ENCODE assay signal across 8 cellular contexts in genomic region chr17:62064791-62065563, GRCh38. TPM values are rescaled to one million over a fixed set of nuclear protein-coding genes. Genes with fewer than 3 reads are reported as not detected.
A peak's percentile ranks its signal among the peaks of the same experiment; 100 is the strongest.
DNase-seq lines count a peak whose midpoint lies in the region; ATAC-seq, FAIRE-seq and TF ChIP-seq lines count a peak whose summit lies in the region.

Gene MED13, minus strand, starts transcription at chr17:62065278. Its CDS starts 73 bp downstream, at chr17:62065205.

- 1% methylated on average over 40 of the region's 79 CpGs; no CpG with 5 or more reads in 1 of the 2 experiments for WGBS in H1 (ENCODE audit: extremely low coverage in 1 of 2, insufficient coverage in 1 of 2, insufficient read length in 1 of 2, insufficient replicate concordance in 2 of 2, low coverage in 1 of 2, low lambda C conversion rate in 2 of 2, missing lambda C conversion rate in 1 of 2), 2 experiments
- WGBS in mesendoderm (ENCODE audit: extremely low coverage, insufficient coverage, low lambda C conversion rate) = no CpG with 5 or more reads among the region's 79 CpGs

- FAIRE-seq in H54 (lab: Jason Lieb, UNC) = no peak
- FAIRE-seq in H1 (lab: Jason Lieb, UNC) = no peak

- no peak for TF ChIP-seq RAD21 in H1 (IDR thresholded peaks at IDR 0.05 in 1 of 2, conservative IDR thresholded peaks at IDR 0.05 in 1 of 2; ENCODE audit: low read depth in 2 of 2, low read length in 2 of 2)

- no peaks in the 10 kb centered on the region; the same call in 1 of the 2 replicates for H3K23me2 ChIP-seq in H1 (ENCODE audit: low read depth, low read length)

- H2AFZ ChIP-seq in DND-41 (ENCODE audit: low read depth, low read length) (peak within 1 kb of the TSS; percentile 100), H1 (ENCODE audit: low read length) (peak within 1 kb of the TSS; percentile 97)

- H3K27me3 ChIP-seq in DND-41 (ENCODE audit: insufficient read depth, low read length, poor library complexity) (no peaks in the 10 kb centered on the region), H1 (replicated peaks in 1 of 4; ENCODE audit: control insufficient read depth in 3 of 4, extremely low read depth in 1 of 4, insufficient read depth in 3 of 4, low read length in 3 of 4) (no peaks in the 10 kb centered on the region; a peak in 1 of 7 replicates), mesendoderm (ENCODE audit: insufficient read depth, low read length, poor library complexity) (no peaks in the 10 kb centered on the region)

- H3K9me3 Mint-ChIP-seq in activated CD8-positive, alpha-beta memory T cell treated with anti-CD3 and anti-CD28 coated beads, Interleukin-2, amount 10 ng/mL, durations not matched to agents 7 days and 5 days (ENCODE audit: low read depth) = no peaks in the 10 kb centered on the region

- no peaks in the 10 kb centered on the region for H3K9me3 ChIP-seq in DND-41 (ENCODE audit: insufficient read depth, low read length, severe bottlenecking)
- H3K9me3 ChIP-seq in H1 (ENCODE audit: insufficient read depth in 2 of 2, low read depth in 1 of 2, low read length in 1 of 2) = no peaks in the 10 kb centered on the region

- H2BK5ac ChIP-seq in H1 (ENCODE audit: low read depth, low read length) = peak within 1 kb of the TSS; percentile 98
- H2BK5ac ChIP-seq in mesendoderm (ENCODE audit: low read length) = peak within 1 kb of the TSS; percentile 93

- peak within 1 kb of the TSS; percentile 96 for H3K9ac ChIP-seq in DND-41 (ENCODE audit: low read depth, low read length)
- H3K9ac ChIP-seq in H1 (replicated peaks in 1 of 4; ENCODE audit: extremely low read depth in 1 of 4, low read depth in 3 of 4, low read length in 3 of 4) = peak within 1 kb of the TSS; percentile 96 to 100 (median 98)
- H3K9ac ChIP-seq in mesendoderm (ENCODE audit: low read length) = peak within 1 kb of the TSS; percentile 99

- H4K91ac ChIP-seq in H1 (replicated peaks; ENCODE audit: insufficient read length, low read length) = peak within 1 kb of the TSS; percentile 84

- H4K5ac ChIP-seq in H1 (ENCODE audit: insufficient read length, low read depth, low read length) = peak within 1 kb of the TSS; percentile 92
- H4K5ac ChIP-seq in mesendoderm (ENCODE audit: low read length) = no peak within 1 kb of the TSS

- no peak within 1 kb of the TSS for H2BK20ac ChIP-seq in H1 (ENCODE audit: low read length)

- H3K56ac ChIP-seq in H1 (replicated peaks; ENCODE audit: insufficient read length, low read depth, low read length) (peak within 1 kb of the TSS; percentile 99), mesendoderm (ENCODE audit: low read length) (peak within 1 kb of the TSS; percentile 99)

- peak within 1 kb of the TSS; percentile 77 for H3K14ac ChIP-seq in H1 (ENCODE audit: insufficient read length)

- TF ChIP-seq EP300 in H1 (IDR thresholded peaks at IDR 0.05; ENCODE audit: borderline replicate concordance in 1 of 2, low read depth in 2 of 2, low read length in 2 of 2) = no peak

- peaks cover 29% of the 10 kb centered on the region for H3K36me3 ChIP-seq in DND-41 (ENCODE audit: insufficient read depth, low read length)
- peaks cover 0 to 33% (median 0%) of the 10 kb centered on the region in 4 experiments; a peak in 2 of 8 replicates for H3K36me3 ChIP-seq in H1 (ENCODE audit: control insufficient read depth in 2 of 4, insufficient read depth in 4 of 4, low read length in 3 of 4)
- H3K36me3 ChIP-seq in mesendoderm (ENCODE audit: control insufficient read depth, insufficient read depth, low read length) = no peaks in the 10 kb centered on the region

- H3K4me2 ChIP-seq in DND-41 (ENCODE audit: insufficient read depth, low read length) = peak within 1 kb of the TSS; percentile 86
- H3K4me2 ChIP-seq in H1 (ENCODE audit: insufficient read depth in 1 of 2, low read depth in 2 of 2, low read length in 2 of 2) = peak within 1 kb of the TSS; percentile 79 to 94
- peak within 1 kb of the TSS; percentile 53 for H3K4me2 ChIP-seq in mesendoderm (ENCODE audit: low read length)

- H3K23ac ChIP-seq in H1 (ENCODE audit: insufficient read length) (no peak within 1 kb of the TSS), mesendoderm (ENCODE audit: low read length) (peak within 1 kb of the TSS; percentile 54)

- peak within 1 kb of the TSS; percentile 80 to 98 for H3K4me3 ChIP-seq in DND-41 (ENCODE audit: low read depth in 1 of 2, low read length in 2 of 2)
- peak within 1 kb of the TSS; percentile 75 to 99 (median 98) for H3K4me3 ChIP-seq in H1 (ENCODE audit: extremely low read depth in 1 of 4, insufficient read depth in 2 of 4, low read depth in 3 of 4, low read length in 4 of 4)
- H3K4me3 ChIP-seq in mesendoderm (ENCODE audit: low read length) = peak within 1 kb of the TSS; percentile 98

- CTCF ChIA-PET in activated CD8-positive, alpha-beta memory T cell treated with anti-CD3 and anti-CD28 coated beads, Interleukin-2, amount 10 ng/mL, durations not matched to agents 7 days and 5 days (lab: Charles Lee) = interaction anchor here (0.6 to 1.5 kb wide), 16 partner anchors 9 to 430 kb away, joined by 3 to 19 read pairs (median 4); partner anchors contain the start of gene BRIP1
- CTCF ChIA-PET in H1 (lab: Charles Lee; ENCODE audit: partially characterized antibody) = interaction anchor here (1.1 to 1.4 kb wide), 2 partner anchors 9 to 10 kb away, joined by 4 read pairs; no protein-coding TSS in a partner anchor

- H3K4ac ChIP-seq in H1 (replicated peaks; ENCODE audit: insufficient read length, low read depth, low read length) (peak within 1 kb of the TSS; percentile 53), mesendoderm (ENCODE audit: low read depth, low read length) (peak within 1 kb of the TSS; percentile 89)

- no peak within 1 kb of the TSS for H2BK15ac ChIP-seq in H1 (ENCODE audit: low read length)
- H2BK15ac ChIP-seq in mesendoderm (replicated peaks; ENCODE audit: low read depth) = no peak within 1 kb of the TSS

- peak within 1 kb of the TSS; percentile 98 for H4K8ac ChIP-seq in H1 (ENCODE audit: extremely low read depth, insufficient read depth, low read length)
- no peak within 1 kb of the TSS for H4K8ac ChIP-seq in mesendoderm (ENCODE audit: low read depth, low read length)

- H3K27me3 Mint-ChIP-seq in activated CD8-positive, alpha-beta memory T cell treated with anti-CD3 and anti-CD28 coated beads, Interleukin-2, amount 10 ng/mL, durations not matched to agents 7 days and 5 days = no peaks in the 10 kb centered on the region

- H2BK120ac ChIP-seq in H1 (replicated peaks; ENCODE audit: low read depth, low read length) (no peak within 1 kb of the TSS), mesendoderm (ENCODE audit: low read depth, low read length) (peak within 1 kb of the TSS; percentile 5)

- TF ChIP-seq CTCF in DND-41 (IDR thresholded peaks at IDR 0.05; ENCODE audit: borderline replicate concordance, extremely low read depth, low read length, poor library complexity, severe bottlenecking) (no peak), H1 (IDR thresholded peaks at IDR 0.05; ENCODE audit: control extremely low read depth in 1 of 3, insufficient read depth in 1 of 3, low read depth in 1 of 3, low read length in 3 of 3) (no peak)

- ATAC-seq in DND-41 (ENCODE audit: insufficient read depth, low read depth) = peak; percentile 17
- peak; percentile 37 for ATAC-seq in activated CD8-positive, alpha-beta memory T cell treated with anti-CD3 and anti-CD28 coated beads, Interleukin-2, amount 10 ng/mL, durations not matched to agents 7 days and 5 days

- peaks cover 56% of the 10 kb centered on the region for H3K79me2 ChIP-seq in DND-41 (ENCODE audit: insufficient read depth, low read length)
- H3K79me2 ChIP-seq in H1 (ENCODE audit: control insufficient read depth in 1 of 2, insufficient read depth in 2 of 2, low read length in 2 of 2) = peaks cover 20 to 55% of the 10 kb centered on the region in 2 experiments
- peaks cover 41% of the 10 kb centered on the region for H3K79me2 ChIP-seq in mesendoderm (ENCODE audit: control insufficient read depth, insufficient read depth, low read length)

- peaks cover 28% of the 10 kb centered on the region for H3K4me1 Mint-ChIP-seq in activated CD8-positive, alpha-beta memory T cell treated with anti-CD3 and anti-CD28 coated beads, Interleukin-2, amount 10 ng/mL, durations not matched to agents 7 days and 5 days

- H3K27ac Mint-ChIP-seq in activated CD8-positive, alpha-beta memory T cell treated with anti-CD3 and anti-CD28 coated beads, Interleukin-2, amount 10 ng/mL, durations not matched to agents 7 days and 5 days = peak within 1 kb of the TSS; percentile 98

- DNase-seq in DND-41 (peak; percentile 62), H54 (ENCODE audit: insufficient read length, low spot score) (peak; percentile 59), NCI-H69 (lab: John Stamatoyannopoulos, UW) (peak; percentile 74), H1 (ENCODE audit: low read depth in 1 of 2, low spot score in 2 of 2) (peak in 1 of 2 experiments; percentile 65), mesendoderm (peak; percentile 59), cortex of kidney (lab: John Stamatoyannopoulos, UW) (no peak)
- DNase-seq in activated CD8-positive, alpha-beta memory T cell treated with anti-CD3 and anti-CD28 coated beads, Interleukin-2, amount 10 ng/mL, durations not matched to agents 7 days and 5 days = peak; percentile 72
- DNase-seq in stimulated activated CD8-positive, alpha-beta memory T cell treated with anti-CD3 and anti-CD28 coated beads, Interleukin-15, amount 100 ng/mL, for 1 hour (ENCODE audit: low read depth) = peak; percentile 39

- H2AK5ac ChIP-seq in H1 (ENCODE audit: low read depth, low read length) (no peak within 1 kb of the TSS), mesendoderm (ENCODE audit: low read length) (no peak within 1 kb of the TSS)

- H3K4me3 Mint-ChIP-seq in activated CD8-positive, alpha-beta memory T cell treated with anti-CD3 and anti-CD28 coated beads, Interleukin-2, amount 10 ng/mL, durations not matched to agents 7 days and 5 days = peak within 1 kb of the TSS; percentile 96

- H3K4me1 ChIP-seq in DND-41 (ENCODE audit: insufficient read depth, low read length) (peaks cover 47% of the 10 kb centered on the region), H1 (replicated peaks in 1 of 4; ENCODE audit: control insufficient read depth in 3 of 4, insufficient read depth in 4 of 4, low read length in 3 of 4) (peaks cover 0 to 4% (median 3%) of the 10 kb centered on the region in 4 experiments; a peak in 5 of 7 replicates), mesendoderm (ENCODE audit: control insufficient read depth, low read depth, low read length) (peaks cover 1% of the 10 kb centered on the region)

- POLR2A ChIA-PET in H1 (lab: Charles Lee; ENCODE audit: partially characterized antibody) = interaction anchor here (0.6 to 1.8 kb wide), 9 partner anchors 9 to 202 kb away, joined by 3 to 7 read pairs (median 4); partner anchors contain the start of gene BRIP1

- H4K20me1 ChIP-seq in DND-41 (ENCODE audit: insufficient read depth, low read length) (peaks cover 36% of the 10 kb centered on the region; the same call in 1 of the 2 replicates), H1 (replicated peaks in 1 of 2; ENCODE audit: control insufficient read depth in 1 of 2, insufficient read depth in 2 of 2, low read length in 2 of 2) (peaks cover 9 to 17% of the 10 kb centered on the region in 2 experiments)

- H3K79me1 ChIP-seq in H1 (ENCODE audit: low read depth, low read length) (no peaks in the 10 kb centered on the region), mesendoderm (ENCODE audit: low read length) (no peaks in the 10 kb centered on the region)

- H3K18ac ChIP-seq in H1 (ENCODE audit: extremely low read depth, low read length) (peak within 1 kb of the TSS; percentile 98), mesendoderm (ENCODE audit: low read length) (peak within 1 kb of the TSS; percentile 97)

- H2BK12ac ChIP-seq in H1 (ENCODE audit: low read depth, low read length) = no peak within 1 kb of the TSS; the same call in 1 of the 2 replicates

- H3K27ac ChIP-seq in DND-41 (ENCODE audit: low read length) (peak within 1 kb of the TSS; percentile 98), H1 (ENCODE audit: low read depth, low read length) (peak within 1 kb of the TSS; percentile 98), mesendoderm (ENCODE audit: low read depth, low read length) (peak within 1 kb of the TSS; percentile 98)

- H3K36me3 Mint-ChIP-seq in activated CD8-positive, alpha-beta memory T cell treated with anti-CD3 and anti-CD28 coated beads, Interleukin-2, amount 10 ng/mL, durations not matched to agents 7 days and 5 days = peaks cover 24% of the 10 kb centered on the region

- 0 out of 2 replicates have a peak, but pooled peaks have one; percentile 22 for TF ChIP-seq POLR2A in H54 (IDR thresholded peaks at IDR 0.05; ENCODE audit: low read depth, low read length)
- TF ChIP-seq POLR2A in H1 (IDR thresholded peaks at IDR 0.05; ENCODE audit: control extremely low read depth in 1 of 2, low read depth in 2 of 2, low read length in 2 of 2) = no peak

RNA-seq across cellular contexts. Expression of gene MED13, which starts in this region (rescaled TPM):
- 10 to 100 TPM; 52.4 to 63.6 TPM for total RNA-seq in activated CD8-positive, alpha-beta memory T cell treated with anti-CD3 and anti-CD28 coated beads, Interleukin-2, amount 10 ng/mL, durations not matched to agents 7 days and 5 days
- total RNA-seq in H1 (2021; fragmentation: NEBNext Ultra II Directional; extraction: Animal tissue kit (Norgen Biotek cat#: 25700)) = 42.0 and 44.8 TPM in 2 replicates
- polyA plus RNA-seq in H1 (2011; rRNA removed) = 8.6 and 11.3 TPM in 2 replicates
- polyA plus RNA-seq in H1 (2011; cell fraction: cytosol; rRNA removed) = 11.0 TPM
- 18.8 TPM for polyA plus RNA-seq in H1 (2011; cell fraction: nucleus; rRNA removed)
- polyA plus RNA-seq in H1 (2012, experiment 1 of 2) = 9.4 to 14.4 TPM (median 12.3 TPM) in 4 replicates
- polyA plus RNA-seq in H1 (2012, experiment 2 of 2) = 0.72 TPM
- 12.3 TPM for polyA plus RNA-seq in H1 (2013, experiment 1 of 2)
- 11.3 TPM for polyA plus RNA-seq in H1 (2013, experiment 2 of 2)
- polyA minus RNA-seq in H1 (2011; rRNA and poly(A)+ RNA removed) = 155 and 179 TPM in 2 replicates
- 48.3 TPM for polyA minus RNA-seq in H1 (2011; cell fraction: cytosol; rRNA and poly(A)+ RNA removed)
- 129 TPM for polyA minus RNA-seq in H1 (2011; cell fraction: nucleus; rRNA and poly(A)+ RNA removed)
- polyA plus RNA-seq in mesendoderm (2013, experiment 1 of 2) = 14.8 TPM
- 14.2 TPM for polyA plus RNA-seq in mesendoderm (2013, experiment 2 of 2)
